In genomic region chr9:136902259-136902821, GRCh38 we compare ENCODE assay signal across 8 cellular contexts. TPM values are rescaled to one million over a fixed set of nuclear protein-coding genes. Genes with fewer than 3 reads are reported as not detected.
DNase-seq lines count a peak whose midpoint lies in the region; ATAC-seq and TF ChIP-seq lines count a peak whose summit lies in the region.

No MANE protein-coding gene starts in this region.

- peaks cover 79% of the 10 kb centered on the region for H3K36me3 ChIP-seq in BE2C

- H3K9me3 ChIP-seq in BE2C: no peaks in the 10 kb centered on the region

- no peak for TF ChIP-seq CTCF in BE2C (IDR thresholded peaks at IDR 0.05; ENCODE audit: low read depth, low read length)

- ATAC-seq in GM21381 (IDR thresholded peaks at IDR 0.05; ENCODE audit: unreplicated experiment) (peak; percentile 47), left cardiac atrium (peak; percentile 86 to 92)

- H3K27me3 ChIP-seq in BE2C: no peaks in the 10 kb centered on the region

- peaks cover 13% of the 10 kb centered on the region for H3K4me1 ChIP-seq in BE2C

- intact Hi-C loops in left cardiac atrium (cut with DNase I): no loop called here

- peak; percentile 76 for DNase-seq in BE2C
- peak; percentile 69 for DNase-seq in NCI-H2196 (lab: John Stamatoyannopoulos, UW; ENCODE audit: unreplicated experiment)
- DNase-seq in activated gamma-delta T cell (lab: John Stamatoyannopoulos, UW): peak; percentile 59
- DNase-seq in left cardiac atrium: peak; percentile 72
- peak; percentile 75 to 76 for DNase-seq in stimulated activated CD4-positive, alpha-beta T cell treated with anti-CD3 and anti-CD28 coated beads, Interleukin-1b, Interleukin-23, amount 100 ng/mL, for 1 hour (ENCODE audit: low read depth in 2 of 2)
- no peak for DNase-seq in NCI-H1105 (lab: John Stamatoyannopoulos, UW)
- DNase-seq in NCI-H1092 treated with DMSO at 0.1 percent for 48 hours (lab: John Stamatoyannopoulos, UW): no peak

- no peak overlapping the region for H3K4me3 ChIP-seq in BE2C (ENCODE audit: low read depth, low read length)

RNA-seq across cellular contexts. Expression of gene TRAF2, which starts 16.0 kb away (rescaled TPM):
- 26.8 TPM for polyA plus RNA-seq in BE2C (2012; ENCODE audit: insufficient read depth, insufficient read length, low read depth)
- total RNA-seq in left cardiac atrium: 10 to 100 TPM in 1 of 2 donors, 1 to 10 TPM in 1; 8.8 to 11.8 TPM

RNA-seq across cellular contexts. Expression of gene EDF1, which starts 36.2 kb away (rescaled TPM):
- polyA plus RNA-seq in BE2C (2012; ENCODE audit: insufficient read depth, insufficient read length, low read depth): 1,797 TPM
- total RNA-seq in left cardiac atrium: 100 to 1,000 TPM; 296 to 304 TPM

RNA-seq across cellular contexts. Expression of gene FBXW5, which starts 42.2 kb away (rescaled TPM):
- 258 TPM for polyA plus RNA-seq in BE2C (2012; ENCODE audit: insufficient read depth, insufficient read length, low read depth)
- 100 to 1,000 TPM in 1 of 2 donors, 10 to 100 TPM in 1; 98.4 to 130 TPM for total RNA-seq in left cardiac atrium

RNA-seq across cellular contexts. Expression of gene C8G, which starts 42.7 kb away (rescaled TPM):
- 11.2 TPM for polyA plus RNA-seq in BE2C (2012; ENCODE audit: insufficient read depth, insufficient read length, low read depth)
- total RNA-seq in left cardiac atrium: 1 to 10 TPM in 1 of 2 donors, under 1 TPM in 1; 0.88 to 3.5 TPM

RNA-seq across cellular contexts. Expression of gene LCN12, which starts 49.7 kb away (rescaled TPM):
- 3.2 TPM for polyA plus RNA-seq in BE2C (2012; ENCODE audit: insufficient read depth, insufficient read length, low read depth)
- 10 to 100 TPM in 1 of 2 donors, 1 to 10 TPM in 1; 7.0 to 11.9 TPM for total RNA-seq in left cardiac atrium

Comparison
In these comparisons a context has a peak if more than half of its experiments do, and no peak if none do; other contexts are left out.
1. DNase-seq: peak in BE2C (single experiment), NCI-H2196 (single experiment), activated gamma-delta T cell (single experiment), left cardiac atrium (single experiment) and stimulated activated CD4-positive, alpha-beta T cell treated with anti-CD3 and anti-CD28 coated beads, Interleukin-1b, Interleukin-23, amount 100 ng/mL, for 1 hour (2 of 2); none in NCI-H1105 (single experiment) and NCI-H1092 treated with DMSO at 0.1 percent for 48 hours (single experiment).